1 cellular context compared by ENCODE assay signal in genomic region chr3:75101329-75102147, GRCh38.
A peak's percentile ranks its signal among the peaks of the same experiment; 100 is the strongest.
TF ChIP-seq lines count a peak whose summit lies in the region.

No MANE protein-coding gene starts in this region.

TF ChIP-seq in WTC11, 78 proteins besides CTCF, POLR2A, EP300 and RAD21 (continued from another document):
- TF ChIP-seq STAT6 (CRISPR knock-in tag; conservative IDR thresholded peaks at IDR 0.05; ENCODE audit: low read depth) (no peak), NFATC4 (CRISPR knock-in tag; IDR thresholded peaks at IDR 0.05) (no peak), JUN (CRISPR knock-in tag; IDR thresholded peaks at IDR 0.05) (no peak), NFYB (CRISPR knock-in tag; conservative IDR thresholded peaks at IDR 0.05; ENCODE audit: low read depth) (no peak), HMGXB4 (CRISPR knock-in tag; IDR thresholded peaks at IDR 0.05) (no peak), ZNF317 (CRISPR knock-in tag; IDR thresholded peaks at IDR 0.05; ENCODE audit: borderline replicate concordance, low read depth) (no peak), RELA (CRISPR knock-in tag; IDR thresholded peaks at IDR 0.05; ENCODE audit: borderline replicate concordance) (no peak), ZNF121 (CRISPR knock-in tag; IDR thresholded peaks at IDR 0.05) (0 out of 2 replicates have a peak, but pooled peaks have one; percentile 7), CREB1 (CRISPR knock-in tag; IDR thresholded peaks at IDR 0.05) (no peak)
